12 cellular contexts compared by ENCODE assay signal in the genomic region with DNA sequence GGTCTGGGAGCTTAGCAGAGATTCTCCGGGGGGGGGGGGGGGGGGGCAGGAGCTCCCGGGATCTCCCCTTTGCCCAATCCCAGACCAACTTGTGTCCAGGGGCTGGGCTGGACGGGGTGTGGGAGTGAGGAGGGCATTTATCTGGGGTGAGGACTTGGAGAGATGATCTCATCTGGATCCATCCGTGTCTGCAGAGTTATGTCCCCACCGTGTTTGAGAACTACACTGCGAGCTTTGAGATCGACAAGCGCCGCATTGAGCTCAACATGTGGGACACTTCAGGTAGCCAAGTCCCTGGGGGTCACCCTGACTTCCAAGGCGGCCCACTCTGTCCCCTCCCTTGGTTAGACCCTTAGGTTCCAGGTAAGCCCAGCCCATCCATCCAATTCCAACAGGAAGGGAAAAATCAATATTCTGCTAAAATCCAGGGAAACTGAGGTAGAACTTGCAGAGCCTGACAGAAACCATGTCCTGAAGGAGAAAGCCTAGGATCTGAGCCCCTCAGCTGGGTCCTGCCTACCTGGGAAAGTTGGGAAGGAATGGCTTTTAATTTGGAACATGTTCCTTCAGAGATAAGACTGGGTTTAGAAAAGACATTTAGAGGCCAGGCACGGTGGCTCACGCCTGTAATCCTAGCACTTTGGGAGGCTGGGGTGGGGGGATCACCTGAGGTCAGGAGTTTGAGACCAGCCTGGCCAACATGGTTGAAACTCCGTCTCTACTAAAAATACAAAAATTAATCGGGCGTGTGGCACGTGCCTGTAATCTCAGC. TPM values are rescaled to one million over a fixed set of nuclear protein-coding genes. Genes with fewer than 3 reads are reported as not detected.
A peak's percentile ranks its signal among the peaks of the same experiment; 100 is the strongest.
DNase-seq lines count a peak whose midpoint lies in the region; ATAC-seq, FAIRE-seq and TF ChIP-seq lines count a peak whose summit lies in the region.
"Had no signal": no experiment of that assay in that cellular context is flagged by ENCODE, and none has a peak within 500 bp of the region (broad histone marks: within the 10 kb centered on the region; RNA-seq: fewer than 3 reads in every experiment).

No MANE protein-coding gene starts in this region.

- BruUV-seq in K562 (replicated peaks; lab: Mats Ljungman, UMichigan), result no TSS peak

- H2AFZ ChIP-seq in K562 (ENCODE audit: low read depth, low read length), result no peak overlapping the region

- no peaks in the 10 kb centered on the region for H3K36me3 ChIP-seq in left ventricle myocardium inferior
- no peaks in the 10 kb centered on the region for H3K36me3 ChIP-seq in heart left ventricle
- no peaks in the 10 kb centered on the region for H3K36me3 ChIP-seq in K562 (ENCODE audit: control insufficient read depth, insufficient read depth, low read length)
- H3K36me3 ChIP-seq: SJCRH30 had no signal

- WGBS in heart left ventricle, 4 donors, result 66 to 68% (median 67%) methylated on average over 16 of the region's 16 CpGs
- WGBS in K562 (ENCODE audit: insufficient coverage, low coverage, missing lambda C conversion rate), result 48% methylated on average over 14 of the region's 16 CpGs

- H3K36me3 Mint-ChIP-seq in naive B cell, result no peaks in the 10 kb centered on the region

- CTCF ChIA-PET in K562 (lab: Yijun Ruan, JAX; ENCODE audit: low intra/inter-chr PET ratio), result no interaction called here

- peak overlapping the region; percentile 52 to 85 (median 80) for H3K4me3 Mint-ChIP-seq in naive B cell

- no peaks in the 10 kb centered on the region for H3K27me3 Mint-ChIP-seq in naive B cell

- H3K9me3 ChIP-seq in left ventricle myocardium inferior (replicated peaks) (no peaks in the 10 kb centered on the region), heart left ventricle (no peaks in the 10 kb centered on the region), K562 (replicated peaks; ENCODE audit: control insufficient read depth, insufficient read depth, low read depth, low read length) (no peaks in the 10 kb centered on the region)
- H3K9me3 ChIP-seq: SJCRH30 had no signal

- FAIRE-seq in K562 (lab: Jason Lieb, UNC), result no peak
- FAIRE-seq: GM12878 had no signal

- intact Hi-C loops in left ventricle myocardium inferior (cut with micrococcal nuclease) (no loop called here), heart left ventricle (cut with DNase I) (loop anchor here in 9 of 10 donors (2.0 to 10.0 kb wide), 10 partner anchors 51 to 311 kb away; a partner anchor contains a TSS), K562 (cut with micrococcal nuclease) (loop anchor here (2.0 kb wide), 1 partner anchor 99 kb away; a partner anchor contains a TSS)

- H3K27me3 ChIP-seq in left ventricle myocardium inferior (ENCODE audit: low read depth), result no peaks in the 10 kb centered on the region
- H3K27me3 ChIP-seq in heart left ventricle, result no peaks in the 10 kb centered on the region
- no peaks in the 10 kb centered on the region for H3K27me3 ChIP-seq in K562 (ENCODE audit: control insufficient read depth in 2 of 2, insufficient read depth in 2 of 2, low read length in 2 of 2)

- TF ChIP-seq RAD21 in K562 (CRISPR knock-in tag; conservative IDR thresholded peaks at IDR 0.05 in 1 of 2, IDR thresholded peaks at IDR 0.05 in 1 of 2), result no peak

- H3K9me3 Mint-ChIP-seq in naive B cell, result no peaks in the 10 kb centered on the region
- H3K9me3 Mint-ChIP-seq: activated CD4-positive, alpha-beta memory T cell treated with anti-CD3 and anti-CD28 coated beads, Interleukin-2, amount 10 ng/mL, durations not matched to agents 7 days and 5 days had no signal

- H3K4me1 ChIP-seq in left ventricle myocardium inferior (peaks cover 32% of the 10 kb centered on the region), heart left ventricle (peaks cover 0 to 24% (median 10%) of the 10 kb centered on the region in 12 donors), K562 (replicated peaks in 1 of 2; ENCODE audit: control insufficient read depth in 2 of 2, insufficient read depth in 2 of 2, low read length in 2 of 2) (peaks cover 5 to 56% of the 10 kb centered on the region in 2 experiments)

- no peak for DNase-seq in left ventricle myocardium inferior
- no peak for DNase-seq in heart left ventricle
- DNase-seq in K562 (ENCODE audit: extremely low read depth in 1 of 4, low spot score in 3 of 4), result peak in 1 of 4 experiments; percentile 43
- DNase-seq in naive B cell, result no peak
- DNase-seq in SW480 (ENCODE audit: low spot score), result no peak
- no peak for DNase-seq in NCI-H187 treated with DMSO at 0.1 percent for 48 hours (lab: John Stamatoyannopoulos, UW)
- no peak for DNase-seq in HuH-7 (ENCODE audit: low spot score)
- DNase-seq in AG20443 (ENCODE audit: low spot score), result no peak
- DNase-seq: activated CD4-positive, alpha-beta memory T cell treated with anti-CD3 and anti-CD28 coated beads, Interleukin-2, amount 10 ng/mL, durations not matched to agents 7 days and 5 days; COR-L47; SJCRH30 had no signal

- H4K20me1 ChIP-seq in K562 (replicated peaks; ENCODE audit: control insufficient read depth, insufficient read depth, low read length), result no peaks in the 10 kb centered on the region

- ATAC-seq in heart left ventricle (no peak), K562 (no peak), naive B cell (ENCODE audit: low read depth in 2 of 2) (no peak)
- ATAC-seq: GM12878 had no signal

- in situ Hi-C loops in K562 (cut with MboI), result no loop called here

- POLR2A ChIA-PET in K562 (lab: Yijun Ruan, JAX), result interaction anchor here (1.0 kb wide), 1 partner anchor 63 kb away, joined by 3 read pairs; no protein-coding TSS in a partner anchor

- no peak for TF ChIP-seq CTCF in left ventricle myocardium inferior (IDR thresholded peaks at IDR 0.05; ENCODE audit: borderline replicate concordance)
- TF ChIP-seq CTCF in heart left ventricle (IDR thresholded peaks at IDR 0.05), result no peak
- TF ChIP-seq CTCF in K562 (IDR thresholded peaks at IDR 0.05 in 2 of 3, conservative IDR thresholded peaks at IDR 0.05 in 1 of 3; ENCODE audit: insufficient read depth in 2 of 3, low read depth in 1 of 3, low read length in 3 of 3), result no peak

- H3K4me3 ChIP-seq in left ventricle myocardium inferior (peak overlapping the region; percentile 70), heart left ventricle (no peak overlapping the region), K562 (no peak overlapping the region)
- H3K4me3 ChIP-seq: GM12878 had no signal

- peak overlapping the region in 5 of 6 donors; percentile 27 to 95 (median 73) for H3K27ac Mint-ChIP-seq in naive B cell
- H3K27ac Mint-ChIP-seq: activated CD4-positive, alpha-beta memory T cell treated with anti-CD3 and anti-CD28 coated beads, Interleukin-2, amount 10 ng/mL, durations not matched to agents 7 days and 5 days had no signal

- no peaks in the 10 kb centered on the region for H3K9me1 ChIP-seq in K562 (ENCODE audit: control insufficient read depth, insufficient read depth, low read length)

- H3K9ac ChIP-seq in K562 (ENCODE audit: insufficient read depth in 1 of 2, low read depth in 2 of 2, low read length in 2 of 2), result peak overlapping the region in 1 of 2 experiments; percentile 40; a peak in 1 of 4 replicates

- TF ChIP-seq POLR2A in heart left ventricle (IDR thresholded peaks at IDR 0.05) (no peak), K562 (conservative IDR thresholded peaks at IDR 0.05) (no peak)

- peaks cover 12% of the 10 kb centered on the region; the same call in 2 of the 3 replicates for H3K79me2 ChIP-seq in K562 (ENCODE audit: control insufficient read depth, insufficient read depth, low read length)

- no peak overlapping the region for H3K4me2 ChIP-seq in K562 (ENCODE audit: insufficient read depth, low read length)

- TF ChIP-seq EP300 in K562 (IDR thresholded peaks at IDR 0.05; ENCODE audit: low read length), result no peak

- peak overlapping the region; percentile 38 for H3K27ac ChIP-seq in left ventricle myocardium inferior (replicated peaks)
- H3K27ac ChIP-seq in heart left ventricle, result peak overlapping the region in 1 of 12 donors; percentile 83
- no peak overlapping the region for H3K27ac ChIP-seq in K562 (ENCODE audit: extremely low read depth, low read depth, low read length)
- H3K27ac ChIP-seq: SJCRH30 had no signal

- peaks cover 19 to 24% (median 20%) of the 10 kb centered on the region in 3 donors for H3K4me1 Mint-ChIP-seq in naive B cell

RNA-seq across cellular contexts. Expression of a gene that starts 0.9 kb away (rescaled TPM):
- total RNA-seq in left ventricle myocardium inferior, result 0.85 TPM
- 1 to 10 TPM in 2 of 9 donors, under 1 TPM in 7; 0.29 to 1.6 (median 0.56) TPM for total RNA-seq in heart left ventricle
- under 1 TPM; 0.10 to 0.95 TPM for polyA plus RNA-seq in heart left ventricle
- 0.55 and 1.2 TPM in 2 replicates for total RNA-seq in K562 (2011; cell fraction: chromatin; rRNA removed; ENCODE audit: low replicate concordance)
- total RNA-seq in K562 (2011; cell fraction: nucleolus; rRNA removed), result 0.53 and 0.83 TPM in 2 replicates
- 0.88 and 1.5 TPM in 2 replicates for total RNA-seq in K562 (2011; cell fraction: nucleoplasm; rRNA removed)
- total RNA-seq in K562 (2014; rRNA removed), result 0.68 and 1.3 TPM in 2 replicates
- total RNA-seq in K562 (2014; rRNA removed; fragmentation: Illumina TruSeq; extraction: Trizol), result 0.98 and 0.99 TPM in 2 replicates
- 1.4 TPM in 2 replicates for total RNA-seq in K562 (2015; rRNA removed; fragmentation: Illumina TruSeq; extraction: Trizol)
- 1.8 TPM in 2 replicates for total RNA-seq in K562 (2021)
- polyA plus RNA-seq in K562 (2011; rRNA removed), result 1.4 and 1.9 TPM in 2 replicates
- polyA plus RNA-seq in K562 (2011; cell fraction: cytosol; rRNA removed), result 1.7 and 2.9 TPM in 2 replicates
- 1.1 and 1.3 TPM in 2 replicates for polyA plus RNA-seq in K562 (2011; cell fraction: nucleus; rRNA removed)
- 1.4 and 2.6 TPM in 2 replicates for polyA plus RNA-seq in K562 (2012)
- 1.3 TPM in 2 replicates for polyA plus RNA-seq in K562 (2014; fragmentation: Illumina TruSeq; extraction: Trizol)
- under 1 TPM; 0.15 to 0.39 TPM for polyA plus RNA-seq in K562 (2014; fragmentation: Nextera tagmentation; extraction: Ambion mirVana)
- polyA plus RNA-seq in K562 (2014; rRNA removed), result 0.77 and 1.8 TPM in 2 replicates
- 1.1 and 1.8 TPM in 2 replicates for polyA minus RNA-seq in K562 (2011; rRNA and poly(A)+ RNA removed)
- 0.48 and 0.64 TPM in 2 replicates for polyA minus RNA-seq in K562 (2011; cell fraction: cytosol; rRNA and poly(A)+ RNA removed)
- 0.11 and 0.13 TPM in 2 replicates for polyA minus RNA-seq in K562 (2011; cell fraction: nucleus; rRNA and poly(A)+ RNA removed)
- under 1 TPM in 5 of 6 donors, not detected in 1; 0.11 to 0.30 (median 0.22) TPM for polyA plus RNA-seq in naive B cell (ENCODE audit: low read depth in 6 of 6)
- total RNA-seq: activated CD4-positive, alpha-beta memory T cell treated with anti-CD3 and anti-CD28 coated beads, Interleukin-2, amount 10 ng/mL, durations not matched to agents 7 days and 5 days; GM12878 had no signal

RNA-seq across cellular contexts. Expression of a gene that starts 3.8 kb away (rescaled TPM):
- total RNA-seq in left ventricle myocardium inferior (68.2 TPM), heart left ventricle (100 to 1,000 TPM in 5 of 9 donors, 10 to 100 TPM in 4; 69.7 to 138 (median 108) TPM), K562 (2014; rRNA removed) (72.5 and 96.7 TPM in 2 replicates), K562 (2014; rRNA removed; fragmentation: Illumina TruSeq; extraction: Trizol) (58.6 and 60.6 TPM in 2 replicates), K562 (2015; rRNA removed; fragmentation: Illumina TruSeq; extraction: Trizol) (94.7 and 97.8 TPM in 2 replicates), K562 (2021) (141 and 153 TPM in 2 replicates)
- polyA plus RNA-seq in heart left ventricle (10 to 100 TPM; 64.5 to 91.2 TPM), K562 (2011; rRNA removed) (46.3 and 61.6 TPM in 2 replicates), K562 (2014; fragmentation: Illumina TruSeq; extraction: Trizol) (108 and 109 TPM in 2 replicates), K562 (2014; fragmentation: Nextera tagmentation; extraction: Ambion mirVana) (10 to 100 TPM; 29.4 to 46.0 TPM), K562 (2014; rRNA removed) (62.2 and 66.7 TPM in 2 replicates), naive B cell (ENCODE audit: low read depth in 6 of 6) (10 to 100 TPM; 63.2 to 76.5 (median 74.6) TPM)
- total RNA-seq in K562 (2011; cell fraction: chromatin; rRNA removed; ENCODE audit: low replicate concordance), result 30.5 and 61.9 TPM in 2 replicates
- total RNA-seq in K562 (2011; cell fraction: nucleolus; rRNA removed), result 43.8 and 46.4 TPM in 2 replicates
- total RNA-seq in K562 (2011; cell fraction: nucleoplasm; rRNA removed), result 40.5 and 42.9 TPM in 2 replicates
- polyA plus RNA-seq in K562 (2011; cell fraction: cytosol; rRNA removed), result 43.4 and 85.3 TPM in 2 replicates
- polyA plus RNA-seq in K562 (2011; cell fraction: nucleus; rRNA removed), result 24.4 and 32.6 TPM in 2 replicates
- 310 and 384 TPM in 2 replicates for polyA plus RNA-seq in K562 (2012)
- 83.5 and 143 TPM in 2 replicates for polyA minus RNA-seq in K562 (2011; rRNA and poly(A)+ RNA removed)
- 71.9 and 78.2 TPM in 2 replicates for polyA minus RNA-seq in K562 (2011; cell fraction: cytosol; rRNA and poly(A)+ RNA removed)
- 13.9 and 17.1 TPM in 2 replicates for polyA minus RNA-seq in K562 (2011; cell fraction: nucleus; rRNA and poly(A)+ RNA removed)

RNA-seq across cellular contexts. Expression of a gene that starts 19.4 kb away (rescaled TPM):
- total RNA-seq in left ventricle myocardium inferior, result 11.5 TPM
- 10 to 100 TPM in 8 of 9 donors, 1 to 10 TPM in 1; 8.4 to 66.7 (median 11.9) TPM for total RNA-seq in heart left ventricle
- 10 to 100 TPM in 1 of 2 donors, 1 to 10 TPM in 1; 9.2 to 12.5 TPM for polyA plus RNA-seq in heart left ventricle
- 4.9 and 13.4 TPM in 2 replicates for total RNA-seq in K562 (2011; cell fraction: chromatin; rRNA removed; ENCODE audit: low replicate concordance)
- total RNA-seq in K562 (2011; cell fraction: nucleolus; rRNA removed), result 12.0 and 15.2 TPM in 2 replicates
- total RNA-seq in K562 (2011; cell fraction: nucleoplasm; rRNA removed), result 8.1 and 8.3 TPM in 2 replicates
- 11.7 and 13.9 TPM in 2 replicates for total RNA-seq in K562 (2014; rRNA removed)
- total RNA-seq in K562 (2014; rRNA removed; fragmentation: Illumina TruSeq; extraction: Trizol), result 3.9 and 4.7 TPM in 2 replicates
- total RNA-seq in K562 (2015; rRNA removed; fragmentation: Illumina TruSeq; extraction: Trizol), result 8.4 and 9.4 TPM in 2 replicates
- 10.6 TPM in 2 replicates for total RNA-seq in K562 (2021)
- 5.3 and 7.5 TPM in 2 replicates for polyA plus RNA-seq in K562 (2011; rRNA removed)
- polyA plus RNA-seq in K562 (2011; cell fraction: cytosol; rRNA removed), result 8.4 and 15.8 TPM in 2 replicates
- 8.6 and 12.3 TPM in 2 replicates for polyA plus RNA-seq in K562 (2011; cell fraction: nucleus; rRNA removed)
- 16.2 and 33.1 TPM in 2 replicates for polyA plus RNA-seq in K562 (2012)
- polyA plus RNA-seq in K562 (2014; fragmentation: Illumina TruSeq; extraction: Trizol), result 11.3 TPM in 2 replicates
- polyA plus RNA-seq in K562 (2014; fragmentation: Nextera tagmentation; extraction: Ambion mirVana), result 10 to 100 TPM in 1 of 2 experiments, 1 to 10 TPM in 1; 4.4 to 10.2 TPM
- 12.0 and 13.1 TPM in 2 replicates for polyA plus RNA-seq in K562 (2014; rRNA removed)
- 2.5 and 4.1 TPM in 2 replicates for polyA minus RNA-seq in K562 (2011; rRNA and poly(A)+ RNA removed)
- polyA minus RNA-seq in K562 (2011; cell fraction: cytosol; rRNA and poly(A)+ RNA removed), result 2.3 and 3.0 TPM in 2 replicates
- polyA minus RNA-seq in K562 (2011; cell fraction: nucleus; rRNA and poly(A)+ RNA removed), result 3.2 and 3.3 TPM in 2 replicates
- 10 to 100 TPM; 47.6 to 83.6 (median 59.1) TPM for polyA plus RNA-seq in naive B cell (ENCODE audit: low read depth in 6 of 6)
- total RNA-seq: SJCRH30 had no signal

RNA-seq across cellular contexts. Expression of a gene that starts 27.7 kb away (rescaled TPM):
- total RNA-seq in left ventricle myocardium inferior, result 759 TPM
- 100 to 1,000 TPM; 477 to 796 (median 664) TPM for total RNA-seq in heart left ventricle
- polyA plus RNA-seq in heart left ventricle, result 1,000 to 10,000 TPM; 1,976 to 2,590 TPM
- total RNA-seq in K562 (2011; cell fraction: chromatin; rRNA removed; ENCODE audit: low replicate concordance), result 253 and 412 TPM in 2 replicates
- 1,095 and 1,098 TPM in 2 replicates for total RNA-seq in K562 (2011; cell fraction: nucleolus; rRNA removed)
- 971 and 1,742 TPM in 2 replicates for total RNA-seq in K562 (2011; cell fraction: nucleoplasm; rRNA removed)
- 2,067 and 2,551 TPM in 2 replicates for total RNA-seq in K562 (2014; rRNA removed)
- total RNA-seq in K562 (2014; rRNA removed; fragmentation: Illumina TruSeq; extraction: Trizol), result 2,142 and 2,848 TPM in 2 replicates
- total RNA-seq in K562 (2015; rRNA removed; fragmentation: Illumina TruSeq; extraction: Trizol), result 2,702 and 3,023 TPM in 2 replicates
- 1,539 and 1,728 TPM in 2 replicates for total RNA-seq in K562 (2021)
- 5,002 and 6,155 TPM in 2 replicates for polyA plus RNA-seq in K562 (2011; rRNA removed)
- polyA plus RNA-seq in K562 (2011; cell fraction: cytosol; rRNA removed), result 2,939 and 4,172 TPM in 2 replicates
- polyA plus RNA-seq in K562 (2011; cell fraction: nucleus; rRNA removed), result 1,268 and 1,390 TPM in 2 replicates
- 3,200 and 4,932 TPM in 2 replicates for polyA plus RNA-seq in K562 (2012)
- 4,115 and 4,591 TPM in 2 replicates for polyA plus RNA-seq in K562 (2014; fragmentation: Illumina TruSeq; extraction: Trizol)
- polyA plus RNA-seq in K562 (2014; fragmentation: Nextera tagmentation; extraction: Ambion mirVana), result 1,000 to 10,000 TPM; 3,710 to 4,120 TPM
- polyA plus RNA-seq in K562 (2014; rRNA removed), result 3,174 and 4,926 TPM in 2 replicates
- 945 and 1,386 TPM in 2 replicates for polyA minus RNA-seq in K562 (2011; rRNA and poly(A)+ RNA removed)
- polyA minus RNA-seq in K562 (2011; cell fraction: cytosol; rRNA and poly(A)+ RNA removed), result 577 and 776 TPM in 2 replicates
- 198 and 385 TPM in 2 replicates for polyA minus RNA-seq in K562 (2011; cell fraction: nucleus; rRNA and poly(A)+ RNA removed)
- polyA plus RNA-seq in naive B cell (ENCODE audit: low read depth in 6 of 6), result 1,000 to 10,000 TPM; 1,305 to 2,435 (median 1,972) TPM

RNA-seq across cellular contexts. Expression of a gene that starts 45.6 kb away (rescaled TPM):
- 12.1 TPM for total RNA-seq in left ventricle myocardium inferior
- 10 to 100 TPM in 8 of 9 donors, 1 to 10 TPM in 1; 9.8 to 15.9 (median 11.4) TPM for total RNA-seq in heart left ventricle
- polyA plus RNA-seq in heart left ventricle, result 10 to 100 TPM in 1 of 2 donors, 1 to 10 TPM in 1; 5.5 to 14.4 TPM
- total RNA-seq in K562 (2011; cell fraction: chromatin; rRNA removed; ENCODE audit: low replicate concordance), result 45.7 and 57.8 TPM in 2 replicates
- 36.1 and 40.2 TPM in 2 replicates for total RNA-seq in K562 (2011; cell fraction: nucleolus; rRNA removed)
- total RNA-seq in K562 (2011; cell fraction: nucleoplasm; rRNA removed), result 40.8 and 43.7 TPM in 2 replicates
- 9.4 and 12.0 TPM in 2 replicates for total RNA-seq in K562 (2014; rRNA removed)
- total RNA-seq in K562 (2014; rRNA removed; fragmentation: Illumina TruSeq; extraction: Trizol), result 6.3 and 6.6 TPM in 2 replicates
- total RNA-seq in K562 (2015; rRNA removed; fragmentation: Illumina TruSeq; extraction: Trizol), result 9.0 and 9.4 TPM in 2 replicates
- total RNA-seq in K562 (2021), result 11.1 and 12.5 TPM in 2 replicates
- 8.1 and 10.5 TPM in 2 replicates for polyA plus RNA-seq in K562 (2011; rRNA removed)
- polyA plus RNA-seq in K562 (2011; cell fraction: cytosol; rRNA removed), result 5.6 and 8.2 TPM in 2 replicates
- 7.3 and 11.3 TPM in 2 replicates for polyA plus RNA-seq in K562 (2011; cell fraction: nucleus; rRNA removed)
- 10.6 and 11.1 TPM in 2 replicates for polyA plus RNA-seq in K562 (2012)
- 10.5 and 12.6 TPM in 2 replicates for polyA plus RNA-seq in K562 (2014; fragmentation: Illumina TruSeq; extraction: Trizol)
- polyA plus RNA-seq in K562 (2014; fragmentation: Nextera tagmentation; extraction: Ambion mirVana), result 1 to 10 TPM; 3.4 to 3.6 TPM
- polyA plus RNA-seq in K562 (2014; rRNA removed), result 8.3 and 8.8 TPM in 2 replicates
- polyA minus RNA-seq in K562 (2011; rRNA and poly(A)+ RNA removed), result 12.3 and 18.9 TPM in 2 replicates
- 4.2 and 8.2 TPM in 2 replicates for polyA minus RNA-seq in K562 (2011; cell fraction: cytosol; rRNA and poly(A)+ RNA removed)
- 5.3 and 8.8 TPM in 2 replicates for polyA minus RNA-seq in K562 (2011; cell fraction: nucleus; rRNA and poly(A)+ RNA removed)
- polyA plus RNA-seq in naive B cell (ENCODE audit: low read depth in 6 of 6), result 10 to 100 TPM; 15.3 to 39.6 (median 26.2) TPM
